In the genomic region with DNA sequence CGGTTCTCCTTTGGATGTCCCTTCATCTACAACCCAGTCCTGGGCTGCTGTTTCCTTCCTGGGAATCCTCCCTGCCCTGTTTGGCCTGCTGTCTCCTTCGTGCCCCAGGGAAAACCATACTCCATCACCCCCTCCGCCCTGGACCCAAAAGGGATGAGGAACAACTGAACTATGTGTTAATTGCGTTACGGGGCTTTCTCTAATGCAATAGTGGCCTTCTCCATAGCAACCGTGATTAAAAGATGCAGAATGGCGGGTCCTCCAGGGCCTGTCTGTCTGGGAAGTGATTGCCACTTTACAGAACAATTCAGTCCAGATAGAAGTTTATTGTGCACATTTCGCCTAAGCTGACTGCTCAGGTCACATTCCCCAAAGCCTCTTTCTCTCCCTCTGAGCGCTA, we compare ENCODE assay signal across 14 cellular contexts.
DNase-seq lines count a peak whose midpoint lies in the region; ATAC-seq and TF ChIP-seq lines count a peak whose summit lies in the region.
"Had no signal": no experiment of that assay in that cellular context is flagged by ENCODE, and none has a peak within 500 bp of the region (broad histone marks: within the 10 kb centered on the region; RNA-seq: fewer than 3 reads in every experiment).

No MANE protein-coding gene starts in this region.

- no peak overlapping the region for H2BK15ac ChIP-seq in H9 (ENCODE audit: low read depth, low read length)

- no peak overlapping the region for H3K14ac ChIP-seq in H9 (ENCODE audit: insufficient read depth, low read length)

- H3K79me2 ChIP-seq in H9 (ENCODE audit: insufficient read depth, low read length) = no peaks in the 10 kb centered on the region
- no peaks in the 10 kb centered on the region for H3K79me2 ChIP-seq in neural progenitor cell (ENCODE audit: low read depth)

- H4K5ac ChIP-seq in H9 (ENCODE audit: insufficient read length, low read depth, low read length) = no peak overlapping the region

- no peaks in the 10 kb centered on the region for H3K79me1 ChIP-seq in H9 (ENCODE audit: insufficient read depth, low read depth, low read length, poor library complexity, severe bottlenecking)

- TF ChIP-seq CTCF in H9 (conservative IDR thresholded peaks at IDR 0.05) = no peak
- no peak for TF ChIP-seq CTCF in WTC11 (IDR thresholded peaks at IDR 0.05)
- no peak for TF ChIP-seq CTCF in neural progenitor cell (IDR thresholded peaks at IDR 0.05)

- no peak overlapping the region for H3T11ph ChIP-seq in H9 (ENCODE audit: low read length)

- no peak overlapping the region for H2AFZ ChIP-seq in H9 (ENCODE audit: low read length)
- H2AFZ ChIP-seq in neural progenitor cell (replicated peaks) = no peak overlapping the region

- H3K23me2 ChIP-seq in H9 (ENCODE audit: insufficient read length, low read depth, low read length, poor library complexity, severe bottlenecking) = no peaks in the 10 kb centered on the region

- peak overlapping the region; percentile 26 for H3K4me3 ChIP-seq in neural progenitor cell
- H3K4me3 ChIP-seq: ascending aorta had no signal

- H3K4me1 ChIP-seq in H9 (ENCODE audit: insufficient read depth, low read length) (peaks cover 4% of the 10 kb centered on the region; the same call in 1 of the 2 replicates), neural progenitor cell (peaks cover 40% of the 10 kb centered on the region)
- H3K4me1 ChIP-seq: ascending aorta had no signal

- no CpG with 5 or more reads among the region's 9 CpGs for WGBS in H9 (ENCODE audit: extremely low coverage, insufficient read length, low lambda C conversion rate)

- H3K4me2 ChIP-seq in H9 (ENCODE audit: insufficient read depth, insufficient read length, low read length) (peak overlapping the region; percentile 24), neural progenitor cell (peak overlapping the region; percentile 63)

- POLR2A ChIA-PET in WTC11 (lab: Charles Lee) = no interaction called here

- intact Hi-C loops in Right ventricle myocardium superior (cut with DNase I) = no loop called here

- H4K8ac ChIP-seq in H9 (replicated peaks; ENCODE audit: insufficient read length, low read depth, low read length) = no peak overlapping the region

- no peaks in the 10 kb centered on the region for H3K27me3 ChIP-seq in H9 (ENCODE audit: insufficient read depth, low read length)
- no peaks in the 10 kb centered on the region for H3K27me3 ChIP-seq in neural progenitor cell
- H3K27me3 ChIP-seq: ascending aorta had no signal

- peaks cover 44% of the 10 kb centered on the region for H3F3A ChIP-seq in neural progenitor cell (ENCODE audit: low read depth)

- ATAC-seq in WTC11 = peak; percentile 33
- ATAC-seq in Right ventricle myocardium superior (ENCODE audit: poor library complexity) = peak; percentile 77
- ATAC-seq: esophagus mucosa; naive thymus-derived CD4-positive, alpha-beta T cell had no signal

- peaks cover 4 to 5% (median 4%) of the 10 kb centered on the region in 3 experiments; a peak in 5 of 7 replicates for H3K36me3 Mint-ChIP-seq in H9 (ENCODE audit: insufficient read depth in 1 of 3, low read depth in 3 of 3)
- peaks cover 13% of the 10 kb centered on the region; the same call in 1 of the 2 replicates for H3K36me3 Mint-ChIP-seq in WTC11
- H3K36me3 Mint-ChIP-seq in neural progenitor cell = peaks cover 9% of the 10 kb centered on the region

- H2BK5ac ChIP-seq in H9 (ENCODE audit: insufficient read length, low read length) = no peak overlapping the region

- peak overlapping the region in 1 of 3 experiments; percentile 8; a peak in 1 of 7 replicates for H3K27ac Mint-ChIP-seq in H9
- 0 out of 2 replicates have a peak overlapping the region, but pooled peaks have one; percentile 37 for H3K27ac Mint-ChIP-seq in WTC11
- peak overlapping the region; percentile 100 for H3K27ac Mint-ChIP-seq in neural progenitor cell
- H3K27ac Mint-ChIP-seq: naive thymus-derived CD4-positive, alpha-beta T cell had no signal

- no peak overlapping the region for H3K4ac ChIP-seq in H9 (ENCODE audit: low read depth, low read length)

- H3K9me3 Mint-ChIP-seq in H9 (peaks cover 5 to 12% of the 10 kb centered on the region in 2 experiments; a peak in 3 of 5 replicates), WTC11 (peaks cover 18% of the 10 kb centered on the region), neural progenitor cell (peaks cover 21% of the 10 kb centered on the region)

- CTCF ChIA-PET in WTC11 (lab: Charles Lee) = interaction anchor here (1.1 to 2.3 kb wide), 3 partner anchors 13 to 24 kb away, joined by 7 to 17 read pairs (median 7); no protein-coding TSS in a partner anchor

- peaks cover 30 to 35% of the 10 kb centered on the region in 2 experiments for H3K4me1 Mint-ChIP-seq in H9
- peaks cover 32% of the 10 kb centered on the region for H3K4me1 Mint-ChIP-seq in WTC11
- H3K4me1 Mint-ChIP-seq in neural progenitor cell = peaks cover 50% of the 10 kb centered on the region
- H3K4me1 Mint-ChIP-seq: naive thymus-derived CD4-positive, alpha-beta T cell had no signal

- H2AK5ac ChIP-seq in H9 (ENCODE audit: insufficient read length, low read length) = no peak overlapping the region

- H3K9ac ChIP-seq in H9 (ENCODE audit: extremely low read depth, insufficient read length, low read length) (no peak overlapping the region), neural progenitor cell (no peak overlapping the region)

- H4K20me1 ChIP-seq in H9 (ENCODE audit: control insufficient read depth, insufficient read depth, insufficient read length) (no peaks in the 10 kb centered on the region), neural progenitor cell (ENCODE audit: low read depth) (no peaks in the 10 kb centered on the region)

- no peak overlapping the region for H3K23ac ChIP-seq in H9 (ENCODE audit: insufficient read length, low read depth, low read length)

- H3K27ac ChIP-seq in H9 (ENCODE audit: insufficient read length, low read depth, low read length) (no peak overlapping the region), neural progenitor cell (peak overlapping the region; percentile 35), caudate nucleus (ENCODE audit: low read depth, low read length) (no peak overlapping the region)
- H3K27ac ChIP-seq: ascending aorta had no signal

- H3K9me3 ChIP-seq in H9 (ENCODE audit: control insufficient read depth, low read depth, low read length) = no peaks in the 10 kb centered on the region
- no peaks in the 10 kb centered on the region for H3K9me3 ChIP-seq in neural progenitor cell (ENCODE audit: low read depth)
- H3K9me3 ChIP-seq: ascending aorta had no signal

- H2BK20ac ChIP-seq in H9 (ENCODE audit: low read depth, low read length, poor library complexity, severe bottlenecking) = no peak overlapping the region

- no peak overlapping the region for H4K91ac ChIP-seq in H9 (ENCODE audit: insufficient read length, low read depth, low read length)

- H3K56ac ChIP-seq in H9 (ENCODE audit: insufficient read length, low read depth, low read length) = no peak overlapping the region

- H3K4me3 Mint-ChIP-seq in H9 (peak overlapping the region in 1 of 2 experiments; percentile 40; a peak in 1 of 5 replicates), WTC11 (peak overlapping the region; percentile 26; the same call in 1 of the 2 replicates), neural progenitor cell (peak overlapping the region; percentile 81)
- H3K4me3 Mint-ChIP-seq: naive thymus-derived CD4-positive, alpha-beta T cell had no signal

- H2BK120ac ChIP-seq in H9 (ENCODE audit: low read depth, low read length, poor library complexity, severe bottlenecking) = no peak overlapping the region

- no peaks in the 10 kb centered on the region for H3K36me3 ChIP-seq in neural progenitor cell
- H3K36me3 ChIP-seq: ascending aorta had no signal

- no peak overlapping the region for H3K18ac ChIP-seq in H9 (ENCODE audit: insufficient read length, low read depth, low read length)

- no peak overlapping the region for H2BK12ac ChIP-seq in H9 (ENCODE audit: insufficient read length, low read depth, low read length)

- peaks cover 2% of the 10 kb centered on the region for H3K27me3 Mint-ChIP-seq in H9 (ENCODE audit: low read depth)
- no peaks in the 10 kb centered on the region for H3K27me3 Mint-ChIP-seq in WTC11 (ENCODE audit: low read depth)
- H3K27me3 Mint-ChIP-seq in neural progenitor cell (ENCODE audit: insufficient read depth, low read depth) = peaks cover 10% of the 10 kb centered on the region

- DNase-seq in H9 (no peak), WTC11 (ENCODE audit: low spot score) (no peak), Right ventricle myocardium superior (no peak), neural progenitor cell (ENCODE audit: low spot score) (peak; percentile 82), SKM-1 (lab: John Stamatoyannopoulos, UW; ENCODE audit: unreplicated experiment) (no peak), mesenteric fat pad (ENCODE audit: low spot score) (no peak), caudate nucleus (lab: John Stamatoyannopoulos, UW) (no peak), NCI-H187 (lab: John Stamatoyannopoulos, UW) (no peak)
- DNase-seq: dermis blood vessel endothelial cell; Karpas-422; naive thymus-derived CD4-positive, alpha-beta T cell; NCI-H226 had no signal

TF ChIP-seq in WTC11, 78 proteins besides CTCF, POLR2A, EP300 and RAD21 (continues in another document):
- TF ChIP-seq, protein P1, sequence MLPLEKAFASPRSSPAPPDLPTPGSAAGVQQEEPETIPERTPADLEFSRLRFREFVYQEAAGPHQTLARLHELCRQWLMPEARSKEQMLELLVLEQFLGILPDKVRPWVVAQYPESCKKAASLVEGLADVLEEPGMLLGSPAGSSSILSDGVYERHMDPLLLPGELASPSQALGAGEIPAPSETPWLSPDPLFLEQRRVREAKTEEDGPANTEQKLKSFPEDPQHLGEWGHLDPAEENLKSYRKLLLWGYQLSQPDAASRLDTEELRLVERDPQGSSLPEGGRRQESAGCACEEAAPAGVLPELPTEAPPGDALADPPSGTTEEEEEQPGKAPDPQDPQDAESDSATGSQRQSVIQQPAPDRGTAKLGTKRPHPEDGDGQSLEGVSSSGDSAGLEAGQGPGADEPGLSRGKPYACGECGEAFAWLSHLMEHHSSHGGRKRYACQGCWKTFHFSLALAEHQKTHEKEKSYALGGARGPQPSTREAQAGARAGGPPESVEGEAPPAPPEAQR (CRISPR knock-in tag; IDR thresholded peaks at IDR 0.05) = no peak
- TF ChIP-seq ETV6 (CRISPR knock-in tag; IDR thresholded peaks at IDR 0.05) (no peak), TEAD4 (CRISPR knock-in tag; IDR thresholded peaks at IDR 0.05) (no peak), CREM (CRISPR knock-in tag; IDR thresholded peaks at IDR 0.05) (no peak), ZNF232 (CRISPR knock-in tag; IDR thresholded peaks at IDR 0.05) (no peak)
